13 cellular contexts compared by ENCODE assay signal in the genomic region with DNA sequence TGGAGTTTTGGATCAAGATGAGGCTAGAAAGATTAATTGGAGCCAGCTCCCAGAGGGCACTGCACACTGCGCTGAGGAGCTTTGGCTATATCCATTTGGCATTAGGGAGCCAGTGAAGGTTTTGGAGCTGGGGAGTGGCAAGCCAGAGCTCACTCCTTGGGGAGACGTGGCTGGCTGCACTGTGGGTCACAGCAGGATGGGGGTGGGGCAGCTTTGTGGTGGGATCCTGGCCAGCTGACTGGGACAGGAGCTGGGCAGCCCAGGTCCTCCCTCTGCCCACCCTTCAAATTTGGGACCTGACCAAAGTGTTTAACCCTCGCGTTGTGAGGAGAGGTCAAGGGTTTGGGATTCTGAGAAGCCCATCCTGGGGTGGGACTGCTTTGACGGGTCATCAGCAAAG. TPM values are rescaled to one million over a fixed set of nuclear protein-coding genes. Genes with fewer than 3 reads are reported as not detected.
DNase-seq lines count a peak whose midpoint lies in the region; ATAC-seq, FAIRE-seq and TF ChIP-seq lines count a peak whose summit lies in the region.
"Had no signal": no experiment of that assay in that cellular context is flagged by ENCODE, and none has a peak within 500 bp of the region (broad histone marks: within the 10 kb centered on the region; RNA-seq: fewer than 3 reads in every experiment).

No MANE protein-coding gene starts in this region.

- no peaks in the 10 kb centered on the region for H3K36me3 Mint-ChIP-seq in activated CD8-positive, alpha-beta memory T cell treated with anti-CD3 and anti-CD28 coated beads, Interleukin-2, amount 10 ng/mL, durations not matched to agents 7 days and 5 days

- ATAC-seq in activated CD8-positive, alpha-beta memory T cell treated with anti-CD3 and anti-CD28 coated beads, Interleukin-2, amount 10 ng/mL, durations not matched to agents 7 days and 5 days = no peak
- no peak for ATAC-seq in thoracic aorta (ENCODE audit: insufficient number of reproducible peaks, low FRiP score, low read depth)
- ATAC-seq in HG02938 (IDR thresholded peaks at IDR 0.05; ENCODE audit: unreplicated experiment) = no peak
- ATAC-seq: activated CD4-positive, CD25-positive, alpha-beta regulatory T cell treated with anti-CD3 and anti-CD28 coated beads, Interleukin-2, amount 50 U/mL, for 24 hours had no signal

- H3K27me3 ChIP-seq in ascending aorta (no peaks in the 10 kb centered on the region), mucosa of stomach (ENCODE audit: control insufficient read depth, insufficient read depth, low read length) (no peaks in the 10 kb centered on the region), thoracic aorta (replicated peaks; ENCODE audit: insufficient read depth) (no peaks in the 10 kb centered on the region)

- peak overlapping the region; percentile 98 for H3K27ac Mint-ChIP-seq in activated CD8-positive, alpha-beta memory T cell treated with anti-CD3 and anti-CD28 coated beads, Interleukin-2, amount 10 ng/mL, durations not matched to agents 7 days and 5 days

- no peak overlapping the region for H3K4me3 Mint-ChIP-seq in activated CD8-positive, alpha-beta memory T cell treated with anti-CD3 and anti-CD28 coated beads, Interleukin-2, amount 10 ng/mL, durations not matched to agents 7 days and 5 days

- no peak for DNase-seq in activated CD8-positive, alpha-beta memory T cell treated with anti-CD3 and anti-CD28 coated beads, Interleukin-2, amount 10 ng/mL, durations not matched to agents 7 days and 5 days
- no peak for DNase-seq in activated CD8-positive, alpha-beta memory T cell treated with anti-CD3 and anti-CD28 coated beads for 24 hours
- DNase-seq in ascending aorta (ENCODE audit: low spot score in 2 of 2) (no peak), thoracic aorta (ENCODE audit: low spot score) (no peak), NOMO-1 treated with dmso at 0.1 percent for 144 hours (lab: John Stamatoyannopoulos, UW; ENCODE audit: unreplicated experiment) (no peak), HTR-8/SVneo (ENCODE audit: insufficient read length, low spot score) (no peak)
- DNase-seq: ACHN; central memory CD4-positive, alpha-beta T cell; GDM1; NCI-H1930 had no signal

- peak overlapping the region; percentile 63 for H3K9ac ChIP-seq in mucosa of stomach (ENCODE audit: low read length)

- no peaks in the 10 kb centered on the region for H3K27me3 Mint-ChIP-seq in activated CD8-positive, alpha-beta memory T cell treated with anti-CD3 and anti-CD28 coated beads, Interleukin-2, amount 10 ng/mL, durations not matched to agents 7 days and 5 days

- CTCF ChIA-PET in activated CD8-positive, alpha-beta memory T cell treated with anti-CD3 and anti-CD28 coated beads, Interleukin-2, amount 10 ng/mL, durations not matched to agents 7 days and 5 days (lab: Charles Lee) = interaction anchor here (0.6 to 16.3 kb wide), 8 partner anchors 12 to 544 kb away, joined by 3 to 235 read pairs (median 11); a partner anchor contains a TSS

- H3K9me3 ChIP-seq in ascending aorta (no peaks in the 10 kb centered on the region), mucosa of stomach (ENCODE audit: control insufficient read depth, low read length) (no peaks in the 10 kb centered on the region), thoracic aorta (no peaks in the 10 kb centered on the region)

- intact Hi-C loops in ascending aorta (cut with DNase I) = loop anchor here (5.0 to 10.0 kb wide), 2 partner anchors 180 to 397 kb away; a partner anchor contains a TSS

- no peaks in the 10 kb centered on the region for H3K36me3 ChIP-seq in ascending aorta
- no peaks in the 10 kb centered on the region for H3K36me3 ChIP-seq in mucosa of stomach (ENCODE audit: control insufficient read depth, insufficient read depth, low read length)
- H3K36me3 ChIP-seq in thoracic aorta = no peaks in the 10 kb centered on the region

- H3K4me1 ChIP-seq in ascending aorta (peaks cover 22 to 46% of the 10 kb centered on the region in 2 donors), mucosa of stomach (ENCODE audit: control insufficient read depth, insufficient read depth, low read length) (peaks cover 36% of the 10 kb centered on the region), thoracic aorta (ENCODE audit: control insufficient read depth in 1 of 2, low read depth in 2 of 2) (peaks cover 34 to 56% of the 10 kb centered on the region in 2 donors)

- no peak for FAIRE-seq in HTR-8/SVneo (lab: Jason Lieb, UNC)

- H3K4me3 ChIP-seq in ascending aorta = no peak overlapping the region
- H3K4me3 ChIP-seq in mucosa of stomach (ENCODE audit: low read length) = no peak overlapping the region
- H3K4me3 ChIP-seq in thoracic aorta = no peak overlapping the region

- H3K27ac ChIP-seq in ascending aorta (peak overlapping the region; percentile 86 to 89), thoracic aorta (peak overlapping the region; percentile 91 to 96)

- peaks cover 29% of the 10 kb centered on the region for H3K4me1 Mint-ChIP-seq in activated CD8-positive, alpha-beta memory T cell treated with anti-CD3 and anti-CD28 coated beads, Interleukin-2, amount 10 ng/mL, durations not matched to agents 7 days and 5 days

- no peaks in the 10 kb centered on the region for H3K9me3 Mint-ChIP-seq in activated CD8-positive, alpha-beta memory T cell treated with anti-CD3 and anti-CD28 coated beads, Interleukin-2, amount 10 ng/mL, durations not matched to agents 7 days and 5 days (ENCODE audit: low read depth)

- TF ChIP-seq CTCF in ascending aorta (IDR thresholded peaks at IDR 0.05) (no peak), thoracic aorta (IDR thresholded peaks at IDR 0.05) (no peak)

RNA-seq across cellular contexts. Expression of a gene that starts 5.0 kb away (rescaled TPM):
- total RNA-seq in activated CD8-positive, alpha-beta memory T cell treated with anti-CD3 and anti-CD28 coated beads, Interleukin-2, amount 10 ng/mL, durations not matched to agents 7 days and 5 days = under 1 TPM; 0.18 to 0.26 TPM
- not detected for total RNA-seq in ascending aorta
- under 1 TPM in 1 of 2 donors, not detected in 1; 0.14 TPM for total RNA-seq in thoracic aorta

RNA-seq across cellular contexts. Expression of a gene that starts 58.7 kb away (rescaled TPM):
- total RNA-seq in activated CD8-positive, alpha-beta memory T cell treated with anti-CD3 and anti-CD28 coated beads, Interleukin-2, amount 10 ng/mL, durations not matched to agents 7 days and 5 days = 10 to 100 TPM; 37.8 to 68.4 TPM
- total RNA-seq in ascending aorta (193 TPM), thoracic aorta (100 to 1,000 TPM in 1 of 2 donors, 10 to 100 TPM in 1; 60.7 to 119 TPM)
